In genomic region chr12:56565510-56566101, GRCh38 we compare ENCODE assay signal across 8 cellular contexts.
DNase-seq lines count a peak whose midpoint lies in the region; ATAC-seq and TF ChIP-seq lines count a peak whose summit lies in the region.

No MANE protein-coding gene starts in this region.

- ATAC-seq in GM19351 (IDR thresholded peaks at IDR 0.05; ENCODE audit: unreplicated experiment) (peak; percentile 53), HG03442 (IDR thresholded peaks at IDR 0.05; ENCODE audit: unreplicated experiment) (no peak)

- peak overlapping the region in 17 of 21 experiments; percentile 1 to 84 (median 62) for H3K27ac ChIP-seq in skin epidermis

- H3K4me1 ChIP-seq in NT2/D1 (ENCODE audit: insufficient read depth, insufficient read length), result peaks cover 6% of the 10 kb centered on the region

- peaks cover 42% of the 10 kb centered on the region for H3K36me3 ChIP-seq in NT2/D1 (ENCODE audit: insufficient read depth, insufficient read length, low read length)

- in situ Hi-C loops in astrocyte of the spinal cord (cut with HindIII; ENCODE audit: low sequenced_read_pairs), result no loop called here

- no peaks in the 10 kb centered on the region for H3K27me3 ChIP-seq in NT2/D1 (ENCODE audit: insufficient read depth, insufficient read length)

- no peak overlapping the region for H3K4me3 ChIP-seq in AG10803 (ENCODE audit: low read length)
- no peak overlapping the region for H3K4me3 ChIP-seq in NT2/D1 (ENCODE audit: insufficient read length, low read depth)
- H3K4me3 ChIP-seq in astrocyte of the spinal cord (ENCODE audit: low read depth, low read length), result no peak overlapping the region
- H3K4me3 ChIP-seq in skin epidermis, result no peak overlapping the region

- H3K9me3 ChIP-seq in NT2/D1 (ENCODE audit: insufficient read depth, low read length), result no peaks in the 10 kb centered on the region

- peak; percentile 78 for DNase-seq in AG10803 (ENCODE audit: low read depth)
- peak; percentile 33 for DNase-seq in NT2/D1 (ENCODE audit: low read depth, low spot score)
- peak; percentile 81 for DNase-seq in astrocyte of the spinal cord (ENCODE audit: low read depth, low spot score)
- peak; percentile 80 for DNase-seq in iPS-NIHi11 (ENCODE audit: low spot score)
- no peak for DNase-seq in HPDE6-E6E7 (ENCODE audit: extremely low spot score)

- TF ChIP-seq CTCF in AG10803 (conservative IDR thresholded peaks at IDR 0.05; ENCODE audit: low read length), result 0 out of 2 replicates have a peak, but pooled peaks have one; percentile 2
- TF ChIP-seq CTCF in astrocyte of the spinal cord (IDR thresholded peaks at IDR 0.05; ENCODE audit: low read depth, low read length), result no peak

- no peak overlapping the region for H3K9ac ChIP-seq in NT2/D1 (ENCODE audit: insufficient read length, low read depth)
